ENCODE assay signal across 32 cellular contexts in the genomic region with DNA sequence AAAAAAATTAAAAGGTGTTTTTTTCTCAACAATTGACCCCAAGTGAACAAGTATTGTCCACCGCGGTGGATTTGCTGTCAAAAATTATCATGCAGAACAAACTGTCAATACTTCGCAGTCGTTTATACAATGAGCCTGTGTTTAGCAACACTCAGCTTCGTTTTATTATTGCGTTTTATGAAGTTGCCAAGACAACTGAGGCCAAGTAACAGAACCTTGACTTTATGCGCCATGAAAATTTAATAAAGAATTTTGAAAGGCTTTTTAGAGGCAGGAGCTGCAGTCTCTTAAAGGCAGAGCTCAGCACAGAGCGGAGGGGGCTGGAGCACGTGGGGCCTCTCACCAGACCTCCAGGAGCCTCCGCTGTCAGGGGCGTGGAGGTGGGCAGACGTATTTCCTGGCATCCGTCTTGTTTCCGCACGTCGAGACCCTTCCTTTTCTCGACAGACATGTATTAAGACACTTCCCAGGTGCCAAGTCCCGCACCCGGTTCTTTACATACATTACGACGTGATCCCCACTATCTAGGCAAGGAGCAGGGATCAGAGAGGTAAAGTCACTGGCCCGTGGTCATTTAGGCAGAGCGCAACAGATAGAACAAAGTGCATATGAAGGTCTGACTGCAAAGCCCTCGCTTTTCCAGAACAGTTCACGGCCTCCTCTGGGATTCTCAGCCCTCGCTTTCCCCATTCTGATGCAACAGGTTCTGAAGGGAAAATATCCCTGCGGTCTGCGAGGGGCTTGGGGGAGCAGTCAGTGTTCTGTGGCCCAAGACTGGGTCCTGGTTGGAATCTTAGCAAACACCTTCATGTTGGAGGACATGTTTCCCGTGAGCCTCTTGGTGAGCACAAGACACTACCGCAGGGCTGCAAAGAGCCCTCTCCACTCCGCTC.
"Had no signal": no experiment of that assay in that cellular context is flagged by ENCODE, and none has a peak within 500 bp of the region (broad histone marks: within the 10 kb centered on the region; RNA-seq: fewer than 3 reads in every experiment).

No MANE protein-coding gene starts in this region.

- H2AFZ ChIP-seq: hepatocyte had no signal

- H3K9me3 ChIP-seq: esophagus squamous epithelium, left lung, lower lobe of right lung, mucosa of descending colon, neutrophil, pancreas, prostate gland, vagina had no signal

- H3K36me3 ChIP-seq: esophagus squamous epithelium, left lung, lower lobe of right lung, neutrophil, pancreas, prostate gland, vagina had no signal

- H3K79me2 ChIP-seq: hepatocyte had no signal

- DNase-seq: activated CD4-positive, alpha-beta memory T cell treated with anti-CD3 and anti-CD28 coated beads, Interleukin-2, amount 10 ng/mL, durations not matched to agents 7 days and 5 days; activated CD4-positive, alpha-beta T cell treated with anti-CD3 and anti-CD28 coated beads for 1 hour; activated CD4-positive, alpha-beta T cell treated with anti-CD3 and anti-CD28 coated beads, Interleukin-2, amount 10 ng/mL, durations not matched to agents 7 days and 5 days; activated CD8-positive, alpha-beta memory T cell treated with anti-CD3 and anti-CD28 coated beads, Interleukin-2, amount 50 U/mL, for 48 hours; activated gamma-delta T cell; activated naive CD4-positive, alpha-beta T cell treated with anti-CD3 and anti-CD28 coated beads, Interleukin-2, amount 10 ng/mL, durations not matched to agents 7 days and 5 days; activated naive CD8-positive, alpha-beta T cell treated with anti-CD3 and anti-CD28 coated beads, Interleukin-2, amount 10 ng/mL, durations not matched to agents 7 days and 5 days; activated T-cell treated with anti-CD3 and anti-CD28 coated beads, Interleukin-2, amount 50 U/mL, for 24 hours; central memory CD4-positive, alpha-beta T cell; esophagus squamous epithelium; left lung; lower lobe of right lung; mesenchymal stem cell; mucosa of descending colon; pancreas; stimulated activated CD4-positive, alpha-beta T cell treated with anti-CD3 and anti-CD28 coated beads, Interleukin-1b, Interleukin-23, amount 100 ng/mL, for 48 hours; stimulated activated CD4-positive, alpha-beta T cell treated with anti-CD3 and anti-CD28 coated beads, Interleukin-4, amount 100 ng/mL, for 4 hours; stimulated activated CD8-positive, alpha-beta memory T cell treated with anti-CD3 and anti-CD28 coated beads, Interleukin-4, amount 100 ng/mL, for 48 hours; stimulated activated naive CD8-positive, alpha-beta T cell treated with anti-CD3 and anti-CD28 coated beads, Interleukin-15, amount 100 ng/mL, for 72 hours; substantia nigra; T-helper 2 cell had no signal

- H3K4me1 ChIP-seq: left lung, lower lobe of right lung, pancreas, prostate gland had no signal

- H3K4me3 ChIP-seq: esophagus squamous epithelium, hepatocyte, left lung, lower lobe of right lung, mucosa of descending colon, pancreas, prostate gland, smooth muscle cell, vagina had no signal

- ATAC-seq: left lung; lower lobe of right lung; mucosa of descending colon; natural killer cell treated with Interleukin-12 subunit alpha and Interleukin-12 subunit beta and Interleukin-15 and Interleukin-18, amount 100 ng/mL, for 72 hours; pancreas; stimulated activated memory B cell treated with anti-CD40 and anti-IgM and Interleukin-4, amounts not matched to agents 10 μg/mL and 1 μg/mL and 100 μg/mL, for 72 hours; stimulated activated naive CD8-positive, alpha-beta T cell treated with anti-CD3 and anti-CD28 coated beads, Interleukin-15, amount 100 ng/mL, for 72 hours; WTC11 had no signal

- H3K27me3 ChIP-seq: esophagus squamous epithelium, hepatocyte, left lung, pancreas, vagina had no signal

- H3K27ac ChIP-seq: esophagus squamous epithelium, hepatocyte, left lung, lower lobe of right lung, neutrophil, pancreas, prostate gland, vagina had no signal

- H3K4me2 ChIP-seq: hepatocyte, smooth muscle cell had no signal

- FAIRE-seq: astrocyte, frontal cortex, keratinocyte, pancreas had no signal
